ENCODE assay signal across 8 cellular contexts in genomic region chr2:222024934-222025890, GRCh38.
DNase-seq lines count a peak whose midpoint lies in the region; ATAC-seq, FAIRE-seq and TF ChIP-seq lines count a peak whose summit lies in the region.

No MANE protein-coding gene starts in this region.

- no peaks in the 10 kb centered on the region for H3K9me1 ChIP-seq in K562 (ENCODE audit: control insufficient read depth, insufficient read depth, low read length)

- TF ChIP-seq EP300 in K562 (IDR thresholded peaks at IDR 0.05; ENCODE audit: low read length) = no peak

- DNase-seq in AG08395 (ENCODE audit: low spot score) (peak; percentile 31), NCI-H2171 (lab: John Stamatoyannopoulos, UW) (peak; percentile 35), K562 (ENCODE audit: extremely low read depth in 1 of 4, low spot score in 3 of 4) (peak in 3 of 4 experiments; percentile 7 to 30 (median 10)), kidney epithelial cell (ENCODE audit: low read depth) (peak; percentile 16), activated gamma-delta T cell treated with Interleukin-2 at 50 U/mL for 16 hours (no peak)
- no peak for DNase-seq in activated effector memory CD4-positive, alpha-beta T cell treated with Interleukin-2 at 50 U/mL for 16 hours

- POLR2A ChIA-PET in K562 (lab: Yijun Ruan, JAX) = no interaction called here

- H3K27me3 ChIP-seq in K562 (ENCODE audit: control insufficient read depth in 2 of 2, insufficient read depth in 2 of 2, low read length in 2 of 2) (no peaks in the 10 kb centered on the region), kidney epithelial cell (ENCODE audit: control insufficient read depth, insufficient read depth, low read length) (peaks cover 2% of the 10 kb centered on the region)

- no TSS peak for BruUV-seq in K562 (replicated peaks; lab: Mats Ljungman, UMichigan)

- peak; percentile 62 for ATAC-seq in GM21515 (IDR thresholded peaks at IDR 0.05; ENCODE audit: unreplicated experiment)
- ATAC-seq in K562 = peak; percentile 58; the same call in 1 of the 3 replicates
- no peak for ATAC-seq in HG02938 (IDR thresholded peaks at IDR 0.05; ENCODE audit: unreplicated experiment)

- in situ Hi-C loops in K562 (cut with MboI) = no loop called here

- TF ChIP-seq RAD21 in K562 (CRISPR knock-in tag; conservative IDR thresholded peaks at IDR 0.05 in 1 of 2, IDR thresholded peaks at IDR 0.05 in 1 of 2) = peak; percentile 18 to 44; a peak in 2 of 4 replicates

- H3K36me3 ChIP-seq in K562 (ENCODE audit: control insufficient read depth, insufficient read depth, low read length) (no peaks in the 10 kb centered on the region), kidney epithelial cell (ENCODE audit: control insufficient read depth, insufficient read depth, low read length) (no peaks in the 10 kb centered on the region)

- peak; percentile 58 for FAIRE-seq in K562 (lab: Jason Lieb, UNC)

- 2% methylated on average over 6 of the region's 8 CpGs for WGBS in K562 (ENCODE audit: insufficient coverage, low coverage, missing lambda C conversion rate)

- CTCF ChIA-PET in K562 (lab: Yijun Ruan, JAX; ENCODE audit: low intra/inter-chr PET ratio) = interaction anchor here (0.6 to 0.7 kb wide), 2 partner anchors 914 to 1735 kb away, joined by 3 to 4 read pairs; no protein-coding TSS in a partner anchor

- no peak overlapping the region for H3K9ac ChIP-seq in K562 (ENCODE audit: insufficient read depth in 1 of 2, low read depth in 2 of 2, low read length in 2 of 2)

- TF ChIP-seq CTCF in K562 (IDR thresholded peaks at IDR 0.05 in 2 of 3, conservative IDR thresholded peaks at IDR 0.05 in 1 of 3; ENCODE audit: insufficient read depth in 2 of 3, low read depth in 1 of 3, low read length in 3 of 3) (peak; percentile 12 to 45 (median 27); a peak in 3 of 6 replicates), kidney epithelial cell (IDR thresholded peaks at IDR 0.05; ENCODE audit: insufficient read depth, low read length, poor library complexity, severe bottlenecking) (peak; percentile 78)

- no peak for TF ChIP-seq POLR2A in K562 (conservative IDR thresholded peaks at IDR 0.05)

- no peaks in the 10 kb centered on the region for H3K79me2 ChIP-seq in K562 (ENCODE audit: control insufficient read depth, insufficient read depth, low read length)

- no peaks in the 10 kb centered on the region for H4K20me1 ChIP-seq in K562 (replicated peaks; ENCODE audit: control insufficient read depth, insufficient read depth, low read length)

- H3K4me1 ChIP-seq in K562 (replicated peaks in 1 of 2; ENCODE audit: control insufficient read depth in 2 of 2, insufficient read depth in 2 of 2, low read length in 2 of 2) = no peaks in the 10 kb centered on the region

- no peak overlapping the region for H3K4me3 ChIP-seq in K562
- no peak overlapping the region for H3K4me3 ChIP-seq in kidney epithelial cell (ENCODE audit: low read depth, low read length)

- no peak overlapping the region for H3K4me2 ChIP-seq in K562 (ENCODE audit: insufficient read depth, low read length)

- H2AFZ ChIP-seq in K562 (ENCODE audit: low read depth, low read length) = no peak overlapping the region

- no peaks in the 10 kb centered on the region for H3K9me3 ChIP-seq in K562 (replicated peaks; ENCODE audit: control insufficient read depth, insufficient read depth, low read depth, low read length)

- intact Hi-C loops in K562 (cut with micrococcal nuclease) = no loop called here

- H3K27ac ChIP-seq in K562 (ENCODE audit: extremely low read depth, low read depth, low read length) = no peak overlapping the region

TF ChIP-seq in K562, 482 proteins besides CTCF, POLR2A, EP300 and RAD21:
- TF ChIP-seq NKRF (IDR thresholded peaks at IDR 0.05; ENCODE audit: borderline replicate concordance) (no peak), MCM7 (IDR thresholded peaks at IDR 0.05) (no peak), CTCFL (IDR thresholded peaks at IDR 0.05; ENCODE audit: borderline replicate concordance, insufficient read depth, low read depth, low read length, poor library complexity, severe bottlenecking) (peak; percentile 16)
TF ChIP-seq in K562: peak in this region for 1.

Comparison
In these comparisons a context has a peak if more than half of its experiments do, and no peak if none do; other contexts are left out.
1. DNase-seq: peak in AG08395 (single experiment), NCI-H2171 (single experiment), K562 (3 of 4) and kidney epithelial cell (single experiment); none in activated gamma-delta T cell treated with Interleukin-2 at 50 U/mL for 16 hours (single experiment) and activated effector memory CD4-positive, alpha-beta T cell treated with Interleukin-2 at 50 U/mL for 16 hours (single experiment).